In genomic region chr7:149180713-149181112, GRCh38 we compare ENCODE assay signal across 16 cellular contexts. TPM values are rescaled to one million over a fixed set of nuclear protein-coding genes. Genes with fewer than 3 reads are reported as not detected.
A peak's percentile ranks its signal among the peaks of the same experiment; 100 is the strongest.
DNase-seq lines count a peak whose midpoint lies in the region; ATAC-seq, FAIRE-seq and TF ChIP-seq lines count a peak whose summit lies in the region.
"Had no signal": no experiment of that assay in that cellular context is flagged by ENCODE, and none has a peak within 500 bp of the region (broad histone marks: within the 10 kb centered on the region; RNA-seq: fewer than 3 reads in every experiment).

No MANE protein-coding gene starts in this region.

- H3K4me3 ChIP-seq in HCT116 (replicated peaks in 1 of 2; ENCODE audit: low read depth in 1 of 2, low read length in 2 of 2) (no peak overlapping the region), SK-N-SH (ENCODE audit: low read depth in 2 of 2, low read length in 1 of 2) (no peak overlapping the region), H1 (ENCODE audit: extremely low read depth in 1 of 4, insufficient read depth in 2 of 4, low read depth in 3 of 4, low read length in 4 of 4) (no peak overlapping the region), neutrophil (ENCODE audit: low read depth in 1 of 2, low read length in 1 of 2) (no peak overlapping the region)
- H3K4me3 ChIP-seq: PC-9 had no signal

- H4K8ac ChIP-seq in H1 (ENCODE audit: extremely low read depth, insufficient read depth, low read length): no peak overlapping the region

- peaks cover 4 to 34% of the 10 kb centered on the region in 2 experiments; a peak in 3 of 4 replicates for H3K36me3 ChIP-seq in HCT116 (ENCODE audit: control insufficient read depth in 1 of 2, insufficient read depth in 2 of 2, low read length in 2 of 2)
- peaks cover 51 to 62% of the 10 kb centered on the region in 2 experiments for H3K36me3 ChIP-seq in SK-N-SH (replicated peaks in 1 of 2; ENCODE audit: control insufficient read depth in 1 of 2, insufficient read depth in 2 of 2, low read length in 1 of 2)
- H3K36me3 ChIP-seq in H1 (ENCODE audit: control insufficient read depth in 2 of 4, insufficient read depth in 4 of 4, low read length in 3 of 4): peaks cover 38 to 68% (median 59%) of the 10 kb centered on the region in 4 experiments
- peaks cover 57% of the 10 kb centered on the region for H3K36me3 ChIP-seq in neutrophil

- FAIRE-seq in H1 (lab: Jason Lieb, UNC): no peak
- FAIRE-seq: H54, HepG2 had no signal

- H2AFZ ChIP-seq in HCT116 (ENCODE audit: low read depth, low read length, poor library complexity, severe bottlenecking) (no peak overlapping the region), SK-N-SH (ENCODE audit: low read depth) (no peak overlapping the region), H1 (ENCODE audit: low read length) (no peak overlapping the region)
- H2AFZ ChIP-seq: PC-9 had no signal

- DNase-seq in HCT116 (ENCODE audit: low read depth, low spot score) (no peak), SK-N-SH (no peak), H1 (ENCODE audit: low read depth in 1 of 2, low spot score in 2 of 2) (no peak), GM13977 (ENCODE audit: low spot score) (no peak), EL (no peak)
- DNase-seq: CD8-positive, alpha-beta memory T cell; Kasumi-1; NCI-H1436; NCI-H345; NCI-H69; PC-9; Right ventricle myocardium superior had no signal

- POLR2A ChIA-PET in HCT116 (lab: Charles Lee) (no interaction called here), SK-N-SH (lab: Yijun Ruan, JAX) (interaction anchor here (0.8 kb wide), 1 partner anchor 15 kb away, joined by 3 read pairs; the partner anchor contains the start of gene ZNF282), H1 (lab: Charles Lee; ENCODE audit: partially characterized antibody) (interaction anchor here (0.7 to 3.3 kb wide), 5 partner anchors 10 to 32 kb away, joined by 3 to 19 read pairs (median 4); partner anchors contain the start of genes ZNF282 and ZNF398)

- TF ChIP-seq EP300 in SK-N-SH (IDR thresholded peaks at IDR 0.05; ENCODE audit: borderline replicate concordance in 1 of 2, low read depth in 1 of 2, low read length in 1 of 2) (no peak), H1 (IDR thresholded peaks at IDR 0.05; ENCODE audit: borderline replicate concordance in 1 of 2, low read depth in 2 of 2, low read length in 2 of 2) (no peak)

- H3K79me1 ChIP-seq in H1 (ENCODE audit: low read depth, low read length): no peaks in the 10 kb centered on the region

- no peak overlapping the region for H4K5ac ChIP-seq in H1 (ENCODE audit: insufficient read length, low read depth, low read length)

- no peaks in the 10 kb centered on the region for H3K9me3 ChIP-seq in HCT116 (ENCODE audit: control insufficient read depth in 1 of 2, insufficient read depth in 1 of 2, low read depth in 1 of 2, low read length in 2 of 2)
- H3K9me3 ChIP-seq in SK-N-SH: no peaks in the 10 kb centered on the region
- H3K9me3 ChIP-seq in H1 (ENCODE audit: insufficient read depth in 2 of 2, low read depth in 1 of 2, low read length in 1 of 2): no peaks in the 10 kb centered on the region
- H3K9me3 ChIP-seq in neutrophil: no peaks in the 10 kb centered on the region

- H3F3A ChIP-seq in SK-N-SH (replicated peaks; ENCODE audit: insufficient read depth): peaks cover 13% of the 10 kb centered on the region

- CTCF ChIA-PET in HCT116 (lab: Charles Lee) (no interaction called here), SK-N-SH (lab: Yijun Ruan, JAX) (interaction anchor here (1.2 to 5.3 kb wide), 2 partner anchors 15 to 58 kb away, joined by 3 to 28 read pairs; partner anchors contain the start of gene ZNF282), H1 (lab: Charles Lee; ENCODE audit: partially characterized antibody) (interaction anchor here (0.9 to 1.9 kb wide), 3 partner anchors 11 to 15 kb away, joined by 3 to 5 read pairs (median 3); partner anchors contain the start of gene ZNF282)

- H2BK20ac ChIP-seq in H1 (ENCODE audit: low read length): no peak overlapping the region

- H3K9me2 ChIP-seq in HCT116 (ENCODE audit: insufficient read depth): no peaks in the 10 kb centered on the region
- no peaks in the 10 kb centered on the region for H3K9me2 ChIP-seq in SK-N-SH

- in situ Hi-C loops in GM13977 (cut with MboI; ENCODE audit: low pct_unique_long_range_greater_than_20kb, low sequenced_read_pairs, unreplicated experiment): no loop called here

- ATAC-seq in HCT116 (no peak), GM21576 (IDR thresholded peaks at IDR 0.05; ENCODE audit: unreplicated experiment) (no peak)
- ATAC-seq: HepG2 had no signal

- TF ChIP-seq RAD21 in HCT116 (IDR thresholded peaks at IDR 0.05; ENCODE audit: low read depth): no peak
- TF ChIP-seq RAD21 in SK-N-SH (IDR thresholded peaks at IDR 0.05; ENCODE audit: low read length): no peak
- no peak for TF ChIP-seq RAD21 in H1 (IDR thresholded peaks at IDR 0.05 in 1 of 2, conservative IDR thresholded peaks at IDR 0.05 in 1 of 2; ENCODE audit: low read depth in 2 of 2, low read length in 2 of 2)

- no peak overlapping the region for H2BK12ac ChIP-seq in H1 (ENCODE audit: low read depth, low read length)

- H3K14ac ChIP-seq in H1 (ENCODE audit: insufficient read length): no peak overlapping the region

- H3K27ac ChIP-seq in HCT116 (ENCODE audit: low read depth, low read length) (no peak overlapping the region), SK-N-SH (ENCODE audit: low read depth in 2 of 2, low read length in 1 of 2) (peak overlapping the region; percentile 17 to 41; a peak in 3 of 4 replicates), H1 (ENCODE audit: low read depth, low read length) (no peak overlapping the region), neutrophil (peak overlapping the region; percentile 39)
- H3K27ac ChIP-seq: PC-9 had no signal

- H3K9ac ChIP-seq in HCT116 (ENCODE audit: low read length) (no peak overlapping the region), SK-N-SH (no peak overlapping the region), H1 (replicated peaks in 1 of 4; ENCODE audit: extremely low read depth in 1 of 4, low read depth in 3 of 4, low read length in 3 of 4) (no peak overlapping the region)

- no peak overlapping the region for H3K4ac ChIP-seq in H1 (replicated peaks; ENCODE audit: insufficient read length, low read depth, low read length)

- TF ChIP-seq CTCF in HCT116 (IDR thresholded peaks at IDR 0.05 in 2 of 3, conservative IDR thresholded peaks at IDR 0.05 in 1 of 3; ENCODE audit: borderline replicate concordance in 1 of 3, insufficient read depth in 1 of 3, low read depth in 2 of 3, low read length in 2 of 3) (no peak), SK-N-SH (IDR thresholded peaks at IDR 0.05) (no peak), H1 (IDR thresholded peaks at IDR 0.05; ENCODE audit: control extremely low read depth in 1 of 3, insufficient read depth in 1 of 3, low read depth in 1 of 3, low read length in 3 of 3) (no peak), neutrophil (IDR thresholded peaks at IDR 0.05) (no peak), GM13977 (IDR thresholded peaks at IDR 0.05; ENCODE audit: extremely low read depth, insufficient read depth, missing control alignments) (no peak)

- no peak overlapping the region for H3K56ac ChIP-seq in H1 (replicated peaks; ENCODE audit: insufficient read length, low read depth, low read length)

- intact Hi-C loops in HCT116 (cut with micrococcal nuclease): no loop called here

- no peaks in the 10 kb centered on the region for H3K27me3 ChIP-seq in HCT116 (ENCODE audit: insufficient read depth, low read length)
- H3K27me3 ChIP-seq in SK-N-SH (ENCODE audit: insufficient read depth): no peaks in the 10 kb centered on the region
- H3K27me3 ChIP-seq in H1 (replicated peaks in 1 of 4; ENCODE audit: control insufficient read depth in 3 of 4, extremely low read depth in 1 of 4, insufficient read depth in 3 of 4, low read length in 3 of 4): no peaks in the 10 kb centered on the region
- H3K27me3 ChIP-seq in neutrophil: no peaks in the 10 kb centered on the region

- H4K20me1 ChIP-seq in HCT116 (ENCODE audit: insufficient read depth) (no peaks in the 10 kb centered on the region), SK-N-SH (ENCODE audit: insufficient read depth) (0 out of 2 replicates have a peak, but pooled peaks cover 4% of the 10 kb centered on the region), H1 (replicated peaks in 1 of 2; ENCODE audit: control insufficient read depth in 1 of 2, insufficient read depth in 2 of 2, low read length in 2 of 2) (peaks cover 6 to 8% of the 10 kb centered on the region in 2 experiments)

- no peak overlapping the region for H2BK120ac ChIP-seq in H1 (replicated peaks; ENCODE audit: low read depth, low read length)

- H3K79me2 ChIP-seq in HCT116 (ENCODE audit: insufficient read depth, low read length) (no peaks in the 10 kb centered on the region), SK-N-SH (ENCODE audit: insufficient read depth) (no peaks in the 10 kb centered on the region), H1 (ENCODE audit: control insufficient read depth in 1 of 2, insufficient read depth in 2 of 2, low read length in 2 of 2) (no peaks in the 10 kb centered on the region)

- BruUV-seq in HCT116 (replicated peaks; lab: Mats Ljungman, UMichigan): TSS peak; percentile 14

- no peak for TF ChIP-seq POLR2A in HCT116 (IDR thresholded peaks at IDR 0.05; ENCODE audit: borderline replicate concordance, extremely low read depth, insufficient read depth, insufficient read length)
- 0 out of 3 replicates have a peak, but pooled peaks of 1 of the 2 experiments have one; percentile 18 for TF ChIP-seq POLR2A in H1 (IDR thresholded peaks at IDR 0.05; ENCODE audit: control extremely low read depth in 1 of 2, low read depth in 2 of 2, low read length in 2 of 2)

- H4K91ac ChIP-seq in H1 (replicated peaks; ENCODE audit: insufficient read length, low read length): no peak overlapping the region

- H2BK15ac ChIP-seq in H1 (ENCODE audit: low read length): no peak overlapping the region

- H3K23ac ChIP-seq in H1 (ENCODE audit: insufficient read length): no peak overlapping the region

- no peaks in the 10 kb centered on the region for H3K4me1 ChIP-seq in HCT116 (ENCODE audit: control insufficient read depth in 1 of 2, insufficient read depth in 2 of 2, low read length in 2 of 2)
- peaks cover 0 to under 1% of the 10 kb centered on the region in 2 experiments; a peak in 2 of 4 replicates for H3K4me1 ChIP-seq in SK-N-SH (ENCODE audit: control insufficient read depth in 1 of 2, insufficient read depth in 2 of 2, low read depth in 1 of 2, low read length in 1 of 2)
- no peaks in the 10 kb centered on the region for H3K4me1 ChIP-seq in H1 (replicated peaks in 1 of 4; ENCODE audit: control insufficient read depth in 3 of 4, insufficient read depth in 4 of 4, low read length in 3 of 4)
- peaks cover 11 to 16% of the 10 kb centered on the region in 2 experiments for H3K4me1 ChIP-seq in neutrophil (ENCODE audit: control insufficient read depth in 1 of 2, insufficient read depth in 1 of 2, low read depth in 1 of 2, low read length in 1 of 2)

- H2AK5ac ChIP-seq in H1 (ENCODE audit: low read depth, low read length): no peak overlapping the region

- no peaks in the 10 kb centered on the region for H3K23me2 ChIP-seq in H1 (ENCODE audit: low read depth, low read length)

- no peak overlapping the region for H2BK5ac ChIP-seq in H1 (ENCODE audit: low read depth, low read length)

- H3K4me2 ChIP-seq in HCT116 (ENCODE audit: low read length): no peak overlapping the region
- peak overlapping the region; percentile 21; the same call in 1 of the 2 replicates for H3K4me2 ChIP-seq in SK-N-SH
- H3K4me2 ChIP-seq in H1 (ENCODE audit: insufficient read depth in 1 of 2, low read depth in 2 of 2, low read length in 2 of 2): no peak overlapping the region
- H3K4me2 ChIP-seq: PC-9 had no signal

- H3K18ac ChIP-seq in H1 (ENCODE audit: extremely low read depth, low read length): no peak overlapping the region

- RAD21 ChIA-PET in HCT116 (lab: Charles Lee; ENCODE audit: low non-redundant PET in 1 of 2, low total read pairs in 2 of 2, uncharacterized antibody in 2 of 2, unreplicated experiment in 2 of 2): no interaction called here

RNA-seq across cellular contexts. Expression of gene ZNF282, which starts 14.6 kb away (rescaled TPM):
- 30.4 TPM for total RNA-seq in HCT116 (2021; ENCODE audit: unreplicated experiment)
- 17.3 and 20.7 TPM in 2 replicates for polyA plus RNA-seq in HCT116 (2012)
- 15.0 and 17.9 TPM in 2 replicates for polyA plus RNA-seq in SK-N-SH (2012; rRNA removed)
- polyA plus RNA-seq in SK-N-SH (2012; cell fraction: cytosol; rRNA removed): 7.0 and 10.8 TPM in 2 replicates
- 32.3 and 36.8 TPM in 2 replicates for polyA plus RNA-seq in SK-N-SH (2012; cell fraction: nucleus; rRNA removed)
- 35.7 and 36.3 TPM in 2 replicates for total RNA-seq in H1 (2021; fragmentation: NEBNext Ultra II Directional; extraction: Animal tissue kit (Norgen Biotek cat#: 25700))
- polyA plus RNA-seq in H1 (2011; rRNA removed): 16.9 and 22.3 TPM in 2 replicates
- 16.1 TPM for polyA plus RNA-seq in H1 (2011; cell fraction: cytosol; rRNA removed)
- 34.5 TPM for polyA plus RNA-seq in H1 (2011; cell fraction: nucleus; rRNA removed)
- polyA plus RNA-seq in H1 (2012, experiment 1 of 2): 20.6 to 25.7 TPM (median 22.8 TPM) in 4 replicates
- 24.5 TPM for polyA plus RNA-seq in H1 (2012, experiment 2 of 2)
- polyA plus RNA-seq in H1 (2013, experiment 1 of 2): 14.9 TPM
- polyA plus RNA-seq in H1 (2013, experiment 2 of 2): 13.3 TPM
- 15.0 and 17.4 TPM in 2 replicates for polyA minus RNA-seq in H1 (2011; rRNA and poly(A)+ RNA removed)
- 27.6 TPM for polyA minus RNA-seq in H1 (2011; cell fraction: cytosol; rRNA and poly(A)+ RNA removed)
- 26.6 TPM for polyA minus RNA-seq in H1 (2011; cell fraction: nucleus; rRNA and poly(A)+ RNA removed)

RNA-seq across cellular contexts. Expression of gene ZNF398, which starts 33.5 kb away (rescaled TPM):
- total RNA-seq in HCT116 (2021; ENCODE audit: unreplicated experiment): 14.1 TPM
- polyA plus RNA-seq in HCT116 (2012): 6.2 and 7.2 TPM in 2 replicates
- polyA plus RNA-seq in SK-N-SH (2012; rRNA removed) (4.5 and 4.7 TPM in 2 replicates), H1 (2011; rRNA removed) (52.7 and 58.9 TPM in 2 replicates)
- polyA plus RNA-seq in SK-N-SH (2012; cell fraction: cytosol; rRNA removed): 2.8 and 3.6 TPM in 2 replicates
- 6.3 and 6.6 TPM in 2 replicates for polyA plus RNA-seq in SK-N-SH (2012; cell fraction: nucleus; rRNA removed)
- 62.2 and 63.5 TPM in 2 replicates for total RNA-seq in H1 (2021; fragmentation: NEBNext Ultra II Directional; extraction: Animal tissue kit (Norgen Biotek cat#: 25700))
- 23.2 TPM for polyA plus RNA-seq in H1 (2011; cell fraction: cytosol; rRNA removed)
- 59.5 TPM for polyA plus RNA-seq in H1 (2011; cell fraction: nucleus; rRNA removed)
- 26.3 to 32.8 TPM (median 30.3 TPM) in 4 replicates for polyA plus RNA-seq in H1 (2012, experiment 1 of 2)
- 6.2 TPM for polyA plus RNA-seq in H1 (2012, experiment 2 of 2)
- polyA plus RNA-seq in H1 (2013, experiment 1 of 2): 35.1 TPM
- 35.0 TPM for polyA plus RNA-seq in H1 (2013, experiment 2 of 2)
- 128 and 158 TPM in 2 replicates for polyA minus RNA-seq in H1 (2011; rRNA and poly(A)+ RNA removed)
- polyA minus RNA-seq in H1 (2011; cell fraction: cytosol; rRNA and poly(A)+ RNA removed): 46.4 TPM
- 93.4 TPM for polyA minus RNA-seq in H1 (2011; cell fraction: nucleus; rRNA and poly(A)+ RNA removed)

RNA-seq across cellular contexts. Expression of gene ZNF425, which starts 54.6 kb away (rescaled TPM):
- 2.1 TPM for total RNA-seq in HCT116 (2021; ENCODE audit: unreplicated experiment)
- 1.2 and 1.5 TPM in 2 replicates for polyA plus RNA-seq in HCT116 (2012)
- polyA plus RNA-seq in SK-N-SH (2012; rRNA removed): 1.4 and 1.6 TPM in 2 replicates
- 1.4 and 1.5 TPM in 2 replicates for polyA plus RNA-seq in SK-N-SH (2012; cell fraction: cytosol; rRNA removed)
- polyA plus RNA-seq in SK-N-SH (2012; cell fraction: nucleus; rRNA removed): 1.9 TPM in 2 replicates
- total RNA-seq in H1 (2021; fragmentation: NEBNext Ultra II Directional; extraction: Animal tissue kit (Norgen Biotek cat#: 25700)): 4.0 and 6.1 TPM in 2 replicates
- polyA plus RNA-seq in H1 (2011; rRNA removed): 3.4 and 4.5 TPM in 2 replicates
- polyA plus RNA-seq in H1 (2011; cell fraction: cytosol; rRNA removed): 6.6 TPM
- 3.8 TPM for polyA plus RNA-seq in H1 (2011; cell fraction: nucleus; rRNA removed)
- polyA plus RNA-seq in H1 (2012, experiment 1 of 2): 4.4 to 6.9 TPM (median 5.2 TPM) in 4 replicates
- polyA plus RNA-seq in H1 (2012, experiment 2 of 2): 2.0 TPM
- polyA plus RNA-seq in H1 (2013, experiment 1 of 2): 4.5 TPM
- 4.1 TPM for polyA plus RNA-seq in H1 (2013, experiment 2 of 2)
- 4.4 and 4.9 TPM in 2 replicates for polyA minus RNA-seq in H1 (2011; rRNA and poly(A)+ RNA removed)
- polyA minus RNA-seq in H1 (2011; cell fraction: cytosol; rRNA and poly(A)+ RNA removed): 5.5 TPM
- 2.8 TPM for polyA minus RNA-seq in H1 (2011; cell fraction: nucleus; rRNA and poly(A)+ RNA removed)

RNA-seq across cellular contexts. Expression of gene ZNF212, which starts 58.7 kb away (rescaled TPM):
- total RNA-seq in HCT116 (2021; ENCODE audit: unreplicated experiment): 13.7 TPM
- polyA plus RNA-seq in HCT116 (2012): 7.2 and 8.6 TPM in 2 replicates
- polyA plus RNA-seq in SK-N-SH (2012; rRNA removed) (9.3 and 11.5 TPM in 2 replicates), H1 (2011; rRNA removed) (6.7 and 9.1 TPM in 2 replicates)
- polyA plus RNA-seq in SK-N-SH (2012; cell fraction: cytosol; rRNA removed): 5.7 and 7.0 TPM in 2 replicates
- 41.8 and 45.0 TPM in 2 replicates for polyA plus RNA-seq in SK-N-SH (2012; cell fraction: nucleus; rRNA removed)
- total RNA-seq in H1 (2021; fragmentation: NEBNext Ultra II Directional; extraction: Animal tissue kit (Norgen Biotek cat#: 25700)): 19.3 and 20.1 TPM in 2 replicates
- 10.7 TPM for polyA plus RNA-seq in H1 (2011; cell fraction: cytosol; rRNA removed)
- 13.6 TPM for polyA plus RNA-seq in H1 (2011; cell fraction: nucleus; rRNA removed)
- polyA plus RNA-seq in H1 (2012, experiment 1 of 2): 13.3 to 16.9 TPM (median 14.4 TPM) in 4 replicates
- 8.3 TPM for polyA plus RNA-seq in H1 (2012, experiment 2 of 2)
- 7.2 TPM for polyA plus RNA-seq in H1 (2013, experiment 1 of 2)
- 7.1 TPM for polyA plus RNA-seq in H1 (2013, experiment 2 of 2)
- polyA minus RNA-seq in H1 (2011; rRNA and poly(A)+ RNA removed): 6.1 and 8.2 TPM in 2 replicates
- polyA minus RNA-seq in H1 (2011; cell fraction: cytosol; rRNA and poly(A)+ RNA removed): 7.0 TPM
- polyA minus RNA-seq in H1 (2011; cell fraction: nucleus; rRNA and poly(A)+ RNA removed): 9.7 TPM

Comparison
In these comparisons a context has a peak if more than half of its experiments do, and no peak if none do; other contexts are left out.
1. H3K27ac ChIP-seq: peak in SK-N-SH (2 of 2) and neutrophil (single experiment); none in HCT116 (single experiment) and H1 (single experiment).